1 cellular context compared by ENCODE assay signal in the genomic region with DNA sequence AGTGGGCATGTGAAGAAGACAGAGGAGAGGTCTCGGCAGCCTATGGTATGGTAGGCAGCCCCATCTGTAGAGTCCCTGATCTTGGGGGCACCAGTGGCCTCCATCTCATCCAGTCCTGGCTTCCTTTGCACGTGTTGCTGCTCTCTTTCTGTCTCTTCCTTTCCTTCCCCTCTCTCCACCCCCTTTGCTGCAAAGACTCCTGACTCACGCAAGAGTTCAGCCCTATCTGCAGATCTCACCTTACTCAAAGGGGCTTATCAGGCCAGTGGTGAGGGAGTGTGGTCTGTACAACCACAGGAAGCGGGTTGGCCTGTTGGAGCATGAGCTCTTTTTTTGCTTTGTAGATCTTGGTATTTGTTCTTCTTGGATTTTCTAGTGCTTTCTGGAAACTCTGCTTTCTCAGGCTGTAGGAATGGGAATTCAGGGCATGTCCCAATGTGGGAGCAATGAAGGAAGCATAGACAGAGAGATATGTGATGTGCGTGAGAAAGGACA.
TF ChIP-seq lines count a peak whose summit lies in the region.

No MANE protein-coding gene starts in this region.

TF ChIP-seq in K562, 482 proteins besides CTCF, POLR2A, EP300 and RAD21 (continued from another document):
- TF ChIP-seq ZNF274 (IDR thresholded peaks at IDR 0.05; ENCODE audit: borderline replicate concordance, low read depth, low read length) (no peak), SREBF2 (CRISPR knock-in tag; IDR thresholded peaks at IDR 0.05) (no peak), POU5F1 (IDR thresholded peaks at IDR 0.05; ENCODE audit: borderline replicate concordance, low read depth, low read length, partially characterized antibody) (no peak), ZKSCAN8 (CRISPR knock-in tag; IDR thresholded peaks at IDR 0.05) (no peak)
- TF ChIP-seq, protein P1, sequence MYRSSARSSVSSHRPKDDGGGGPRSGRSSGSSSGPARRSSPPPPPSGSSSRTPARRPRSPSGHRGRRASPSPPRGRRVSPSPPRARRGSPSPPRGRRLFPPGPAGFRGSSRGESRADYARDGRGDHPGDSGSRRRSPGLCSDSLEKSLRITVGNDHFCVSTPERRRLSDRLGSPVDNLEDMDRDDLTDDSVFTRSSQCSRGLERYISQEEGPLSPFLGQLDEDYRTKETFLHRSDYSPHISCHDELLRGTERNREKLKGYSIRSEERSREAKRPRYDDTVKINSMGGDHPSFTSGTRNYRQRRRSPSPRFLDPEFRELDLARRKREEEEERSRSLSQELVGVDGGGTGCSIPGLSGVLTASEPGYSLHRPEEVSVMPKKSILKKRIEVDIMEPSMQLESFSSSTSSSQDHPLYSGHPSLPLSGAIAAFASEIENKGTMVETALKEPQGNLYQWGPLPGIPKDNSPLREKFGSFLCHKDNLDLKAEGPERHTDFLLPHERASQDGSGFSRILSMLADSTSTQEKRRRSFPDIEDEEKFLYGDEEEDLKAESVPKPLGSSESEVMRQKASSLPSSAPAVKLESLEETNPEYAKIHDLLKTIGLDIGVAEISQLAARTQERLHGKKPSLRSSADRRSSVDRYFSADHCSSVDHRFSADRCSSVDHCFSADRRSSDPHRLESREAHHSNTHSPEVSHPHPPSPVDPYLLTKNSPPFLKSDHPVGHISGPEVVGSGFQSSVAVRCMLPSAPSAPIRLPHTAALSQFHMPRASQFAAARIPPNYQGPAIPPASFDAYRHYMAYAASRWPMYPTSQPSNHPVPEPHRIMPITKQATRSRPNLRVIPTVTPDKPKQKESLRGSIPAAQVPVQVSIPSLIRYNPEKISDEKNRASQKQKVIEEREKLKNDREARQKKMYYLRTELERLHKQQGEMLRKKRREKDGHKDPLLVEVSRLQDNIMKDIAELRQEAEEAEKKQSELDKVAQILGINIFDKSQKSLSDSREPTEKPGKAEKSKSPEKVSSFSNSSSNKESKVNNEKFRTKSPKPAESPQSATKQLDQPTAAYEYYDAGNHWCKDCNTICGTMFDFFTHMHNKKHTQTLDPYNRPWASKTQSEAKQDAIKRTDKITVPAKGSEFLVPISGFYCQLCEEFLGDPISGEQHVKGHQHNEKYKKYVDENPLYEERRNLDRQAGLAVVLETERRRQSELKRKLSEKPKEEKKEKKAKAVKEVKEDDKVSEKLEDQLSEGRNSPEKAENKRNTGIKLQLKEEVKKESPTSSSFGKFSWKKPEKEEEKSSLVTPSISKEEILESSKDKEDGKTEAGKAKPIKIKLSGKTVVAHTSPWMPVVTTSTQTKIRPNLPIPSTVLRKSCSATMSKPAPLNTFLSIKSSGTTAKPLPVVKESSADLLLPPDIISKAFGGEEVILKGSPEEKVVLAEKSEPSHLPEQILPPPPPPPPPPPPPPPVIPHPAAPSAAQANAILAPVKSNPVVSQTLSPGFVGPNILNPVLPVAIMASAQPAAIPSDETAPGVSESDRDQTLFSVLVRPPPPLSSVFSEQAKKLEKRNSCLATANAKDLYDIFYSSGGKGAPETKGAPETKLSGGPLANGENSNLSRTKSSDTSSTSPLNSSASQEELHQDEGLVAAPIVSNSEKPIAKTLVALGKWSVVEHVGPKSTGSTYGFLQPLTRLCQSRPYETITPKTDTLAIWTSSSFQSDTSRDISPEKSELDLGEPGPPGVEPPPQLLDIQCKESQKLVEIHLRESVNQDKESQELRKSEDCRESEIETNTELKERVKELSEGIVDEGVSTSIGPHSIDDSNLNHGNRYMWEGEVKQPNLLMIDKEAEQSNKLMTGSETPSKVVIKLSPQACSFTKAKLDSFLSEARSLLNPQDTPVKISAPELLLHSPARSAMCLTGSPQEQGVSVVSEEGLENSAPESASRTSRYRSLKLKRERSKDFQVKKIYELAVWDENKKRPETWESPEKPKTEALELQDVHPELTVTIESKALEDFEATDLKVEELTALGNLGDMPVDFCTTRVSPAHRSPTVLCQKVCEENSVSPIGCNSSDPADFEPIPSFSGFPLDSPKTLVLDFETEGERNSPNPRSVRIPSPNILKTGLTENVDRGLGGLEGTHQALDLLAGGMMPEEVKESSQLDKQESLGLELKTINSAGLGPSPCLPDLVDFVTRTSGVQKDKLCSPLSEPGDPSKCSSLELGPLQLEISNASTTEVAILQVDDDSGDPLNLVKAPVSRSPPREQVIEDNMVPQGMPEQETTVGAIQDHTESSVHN (IDR thresholded peaks at IDR 0.05; ENCODE audit: borderline replicate concordance in 1 of 2, low read depth in 1 of 2) = peak in 1 of 2 experiments; percentile 91; a peak in 2 of 4 replicates
